23 cellular contexts compared by ENCODE assay signal in the genomic region with DNA sequence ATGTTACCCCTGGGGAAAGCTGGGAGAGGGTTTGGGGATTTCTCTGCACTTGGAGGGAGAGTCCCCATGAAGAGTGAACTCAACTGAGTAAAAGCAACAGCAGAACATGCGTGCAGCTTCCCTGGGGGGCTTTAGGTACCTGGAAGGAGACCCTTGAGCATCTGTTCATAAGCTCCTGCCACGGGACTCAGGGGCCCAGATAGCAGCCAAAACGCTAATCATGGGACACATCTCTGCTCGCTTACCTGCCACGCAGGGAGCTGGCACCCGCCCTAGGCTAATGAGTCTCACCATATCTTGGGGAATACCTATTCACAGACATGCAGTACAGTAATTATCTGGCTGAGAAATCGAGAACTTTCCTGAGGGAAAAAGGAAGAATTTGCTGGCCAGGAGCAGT. TPM values are rescaled to one million over a fixed set of nuclear protein-coding genes. Genes with fewer than 3 reads are reported as not detected.
DNase-seq lines count a peak whose midpoint lies in the region; ATAC-seq, FAIRE-seq and TF ChIP-seq lines count a peak whose summit lies in the region.
"Had no signal": no experiment of that assay in that cellular context is flagged by ENCODE, and none has a peak within 500 bp of the region (broad histone marks: within the 10 kb centered on the region; RNA-seq: fewer than 3 reads in every experiment).

No MANE protein-coding gene starts in this region.

- H3K36me3 ChIP-seq in lower lobe of right lung (peaks cover 95% of the 10 kb centered on the region), upper lobe of right lung (peaks cover 79% of the 10 kb centered on the region), brain microvascular endothelial cell (replicated peaks) (peaks cover 45% of the 10 kb centered on the region)

- H3K27me3 ChIP-seq in lower lobe of right lung (ENCODE audit: low read depth): no peaks in the 10 kb centered on the region
- H3K27me3 ChIP-seq in upper lobe of right lung: no peaks in the 10 kb centered on the region
- H3K27me3 ChIP-seq in brain microvascular endothelial cell (replicated peaks): no peaks in the 10 kb centered on the region
- H3K27me3 ChIP-seq: BLaER1 treated with 17β-estradiol and CSF1 and Interleukin-3, amounts not matched to agents 10 nM and 100 nM had no signal

- no peaks in the 10 kb centered on the region for H3K9me3 ChIP-seq in lower lobe of right lung
- no peaks in the 10 kb centered on the region for H3K9me3 ChIP-seq in upper lobe of right lung
- H3K9me3 ChIP-seq: A549 had no signal

- no peak for FAIRE-seq in HTR-8/SVneo (lab: Jason Lieb, UNC)
- FAIRE-seq: A549, D721Med, G401.6, GM12892, GM18507 had no signal

- in situ Hi-C loops in brain microvascular endothelial cell (cut with HindIII; ENCODE audit: low pct_ligation_motif_present, low sequenced_read_pairs): no loop called here

- H3K4me3 ChIP-seq in lower lobe of right lung: no peak overlapping the region
- no peak overlapping the region for H3K4me3 ChIP-seq in upper lobe of right lung
- no peak overlapping the region for H3K4me3 ChIP-seq in brain microvascular endothelial cell (ENCODE audit: low read depth, low read length)
- H3K4me3 ChIP-seq: A549; BLaER1 treated with 17β-estradiol and CSF1 and Interleukin-3, amounts not matched to agents 10 nM and 100 nM had no signal

- no peak overlapping the region for H3K27ac ChIP-seq in lower lobe of right lung
- H3K27ac ChIP-seq in upper lobe of right lung: no peak overlapping the region
- no peak overlapping the region for H3K27ac ChIP-seq in brain microvascular endothelial cell
- H3K27ac ChIP-seq: 22Rv1; A549; BLaER1 treated with 17β-estradiol and CSF1 and Interleukin-3, amounts not matched to agents 10 nM and 100 nM; C4-2B had no signal

- ATAC-seq in lower lobe of right lung (no peak), upper lobe of right lung (no peak)
- ATAC-seq: A549; CD8-positive, alpha-beta T cell had no signal

- no peak for TF ChIP-seq CTCF in lower lobe of right lung (IDR thresholded peaks at IDR 0.05)
- no peak for TF ChIP-seq CTCF in upper lobe of right lung (IDR thresholded peaks at IDR 0.05)
- no peak for TF ChIP-seq CTCF in brain microvascular endothelial cell (IDR thresholded peaks at IDR 0.05; ENCODE audit: low read depth, low read length, missing control alignments)

- H3K4me1 ChIP-seq in lower lobe of right lung: no peaks in the 10 kb centered on the region
- no peaks in the 10 kb centered on the region for H3K4me1 ChIP-seq in upper lobe of right lung
- H3K4me1 ChIP-seq: A549; BLaER1 treated with 17β-estradiol and CSF1 and Interleukin-3, amounts not matched to agents 10 nM and 100 nM; Caco-2 had no signal

- DNase-seq in NCI-H2171 treated with DMSO at 0.1 percent for 48 hours (lab: John Stamatoyannopoulos, UW) (peak; percentile 2), NCI-H2171 (lab: John Stamatoyannopoulos, UW) (no peak), lower lobe of right lung (peak; percentile 22), posterior vena cava (ENCODE audit: low spot score) (peak; percentile 29), upper lobe of right lung (peak; percentile 18), brain microvascular endothelial cell (no peak), islet precursor cell (no peak), HTR-8/SVneo (ENCODE audit: insufficient read length, low spot score) (no peak)
- DNase-seq: AML-193; Caco-2; Calu3; CD4-positive, alpha-beta T cell; CD8-positive, alpha-beta T cell; DMS79 treated with DMSO at 0.1 percent for 48 hours; GF-D8 had no signal

- intact Hi-C loops in lower lobe of right lung (cut with DNase I): no loop called here
- intact Hi-C loops in posterior vena cava (cut with DNase I): no loop called here
- intact Hi-C loops in upper lobe of right lung (cut with DNase I): no loop called here

RNA-seq across cellular contexts. Expression of gene PDCD5, which starts 33.9 kb away (rescaled TPM):
- total RNA-seq in lower lobe of right lung: 50.0 TPM
- total RNA-seq in posterior vena cava: 100 to 1,000 TPM in 1 of 2 donors, 10 to 100 TPM in 1; 99.8 to 125 TPM
- total RNA-seq in upper lobe of right lung: 57.7 TPM

Comparison
In these comparisons a context has a peak if more than half of its experiments do, and no peak if none do; other contexts are left out.
1. DNase-seq: peak in NCI-H2171 treated with DMSO at 0.1 percent for 48 hours (single experiment), lower lobe of right lung (single experiment), posterior vena cava (single experiment) and upper lobe of right lung (single experiment); none in NCI-H2171 (single experiment), brain microvascular endothelial cell (single experiment), islet precursor cell (single experiment) and HTR-8/SVneo (single experiment).